ENCODE assay signal across 16 cellular contexts in the genomic region with DNA sequence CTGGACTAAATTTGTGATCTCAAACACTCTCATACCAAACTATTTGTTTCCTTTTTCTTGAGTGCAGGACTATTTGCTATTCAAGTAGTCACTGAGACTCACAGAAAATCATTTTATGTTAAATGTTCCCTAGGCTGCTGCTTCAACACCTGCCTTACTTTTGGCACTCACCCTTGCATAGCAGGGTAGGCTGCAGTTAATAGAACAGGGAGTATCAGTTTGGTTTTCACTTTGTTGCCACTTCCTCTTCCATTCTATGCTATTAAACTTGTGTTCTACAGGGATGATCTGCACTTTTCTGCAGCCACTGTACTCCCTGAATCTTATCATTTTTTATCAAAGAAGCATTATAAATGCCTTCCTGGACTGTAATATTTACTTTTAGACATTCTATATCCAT.
A peak's percentile ranks its signal among the peaks of the same experiment; 100 is the strongest.
DNase-seq lines count a peak whose midpoint lies in the region; ATAC-seq, FAIRE-seq and TF ChIP-seq lines count a peak whose summit lies in the region.
"Had no signal": no experiment of that assay in that cellular context is flagged by ENCODE, and none has a peak within 500 bp of the region (broad histone marks: within the 10 kb centered on the region; RNA-seq: fewer than 3 reads in every experiment).

No MANE protein-coding gene starts in this region.

- intact Hi-C loops in testis (cut with DNase I; ENCODE audit: low total_unique reads), result no loop called here
- intact Hi-C loops in A673 (cut with micrococcal nuclease; ENCODE audit: unreplicated experiment), result no loop called here

- ATAC-seq in GM19463 (IDR thresholded peaks at IDR 0.05; ENCODE audit: unreplicated experiment), result peak; percentile 100
- peak; percentile 100 for ATAC-seq in HG02885 (IDR thresholded peaks at IDR 0.05; ENCODE audit: poor library complexity, unreplicated experiment)
- ATAC-seq in HG03565 (IDR thresholded peaks at IDR 0.05; ENCODE audit: unreplicated experiment), result peak; percentile 100
- ATAC-seq in left lobe of liver, result no peak
- ATAC-seq: foreskin keratinocyte had no signal

- peak; percentile 57 for FAIRE-seq in GM18507 (lab: Jason Lieb, UNC)

- DNase-seq in GM18507 (ENCODE audit: extremely low spot score, insufficient read length, low read depth) (no peak), testis (no peak), DMS79 treated with DMSO at 0.1 percent for 48 hours (lab: John Stamatoyannopoulos, UW) (no peak), A673 (ENCODE audit: low spot score) (no peak), left lobe of liver (ENCODE audit: low spot score) (no peak)
- DNase-seq: activated CD4-positive, CD25-positive, alpha-beta regulatory T cell treated with anti-CD3 and anti-CD28 coated beads, Interleukin-2, amount 50 U/mL, for 72 hours; activated naive CD4-positive, alpha-beta T cell; foreskin keratinocyte; NCI-H2029; SHP77 treated with DMSO at 0.1 percent for 48 hours had no signal

- no peaks in the 10 kb centered on the region for H3K27me3 ChIP-seq in testis
- no peaks in the 10 kb centered on the region for H3K27me3 ChIP-seq in A673 (replicated peaks; ENCODE audit: insufficient read depth, low read depth, low read length, poor library complexity)
- H3K27me3 ChIP-seq: BLaER1, foreskin keratinocyte, neutrophil, suprapubic skin had no signal

- H3K36me3 ChIP-seq in testis (ENCODE audit: low read depth, missing control alignments) (no peaks in the 10 kb centered on the region), A673 (ENCODE audit: insufficient read depth, low read length, poor library complexity, severe bottlenecking) (no peaks in the 10 kb centered on the region)
- H3K36me3 ChIP-seq: BLaER1, neutrophil, suprapubic skin had no signal

- H3K27ac ChIP-seq in testis (no peak overlapping the region), A673 (ENCODE audit: low read depth, low read length, poor library complexity, severe bottlenecking) (no peak overlapping the region)
- H3K27ac ChIP-seq: BLaER1, foreskin keratinocyte, neutrophil, suprapubic skin had no signal

- POLR2A ChIA-PET in A673 (lab: Charles Lee; ENCODE audit: low non-redundant PET), result no interaction called here

- no peak for TF ChIP-seq CTCF in testis (IDR thresholded peaks at IDR 0.05)
- TF ChIP-seq CTCF in A673 (conservative IDR thresholded peaks at IDR 0.05; ENCODE audit: low read depth, low read length), result no peak

- H3K4me3 ChIP-seq in testis (no peak overlapping the region), A673 (ENCODE audit: low read depth, low read length, poor library complexity, severe bottlenecking) (no peak overlapping the region)
- H3K4me3 ChIP-seq: BLaER1, suprapubic skin had no signal

- H3K9me3 ChIP-seq in testis (no peaks in the 10 kb centered on the region), A673 (ENCODE audit: low read depth, low read length, poor library complexity, severe bottlenecking) (peaks cover 19% of the 10 kb centered on the region)
- H3K9me3 ChIP-seq: BLaER1, neutrophil, suprapubic skin had no signal

- H3K4me1 ChIP-seq in testis (no peaks in the 10 kb centered on the region), A673 (ENCODE audit: insufficient read depth, low read length, poor library complexity, severe bottlenecking) (no peaks in the 10 kb centered on the region)
- H3K4me1 ChIP-seq: BLaER1, foreskin keratinocyte, suprapubic skin had no signal

- no peak for TF ChIP-seq POLR2A in testis (IDR thresholded peaks at IDR 0.05)

- BruUV-seq in A673 (replicated peaks; lab: Mats Ljungman, UMichigan), result no TSS peak

- CTCF ChIA-PET in A673 (lab: Charles Lee), result no interaction called here
